8 cellular contexts compared by ENCODE assay signal in the genomic region with DNA sequence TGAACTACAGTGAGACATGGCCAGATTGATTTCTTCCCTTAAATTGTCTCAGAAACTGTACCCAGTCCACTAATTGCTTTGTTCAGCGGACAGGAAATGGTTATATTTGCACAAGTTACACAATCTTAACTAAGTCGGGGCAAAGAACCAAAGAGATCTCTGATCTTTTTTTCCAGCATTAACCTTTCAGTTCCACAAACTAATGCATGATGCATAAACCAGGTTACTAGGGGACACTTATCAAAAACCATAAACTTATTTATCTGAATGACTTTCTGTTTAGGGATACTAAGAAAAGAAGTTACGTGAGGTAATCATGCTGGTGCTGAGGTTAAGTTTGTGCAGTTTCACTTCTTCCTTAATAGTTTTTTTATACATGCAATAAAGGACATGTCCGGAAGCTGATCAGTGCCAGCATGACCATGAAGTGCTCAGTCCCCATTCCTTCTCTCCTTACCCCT. TPM values are rescaled to one million over a fixed set of nuclear protein-coding genes. Genes with fewer than 3 reads are reported as not detected.
A peak's percentile ranks its signal among the peaks of the same experiment; 100 is the strongest.
DNase-seq lines count a peak whose midpoint lies in the region; ATAC-seq and TF ChIP-seq lines count a peak whose summit lies in the region.

No MANE protein-coding gene starts in this region.

- no peaks in the 10 kb centered on the region for H3K27me3 Mint-ChIP-seq in nephron progenitor cell (ENCODE audit: low read depth, poor library complexity)

- peaks cover 34% of the 10 kb centered on the region for H3K4me1 Mint-ChIP-seq in nephron progenitor cell

- H3K27ac Mint-ChIP-seq in nephron progenitor cell = no peak overlapping the region

- H3K36me3 Mint-ChIP-seq in nephron progenitor cell (ENCODE audit: low read depth) = peaks cover 53% of the 10 kb centered on the region

- H3K4me3 Mint-ChIP-seq in nephron progenitor cell = no peak overlapping the region

- peak; percentile 98 for DNase-seq in SIG-M5 treated with dmso at 0.1 percent for 504 hours (lab: John Stamatoyannopoulos, UW; ENCODE audit: unreplicated experiment)
- peak in 1 of 2 donors; percentile 62 for DNase-seq in left colon
- no peak for DNase-seq in iPS-NIHi7 (ENCODE audit: extremely low spot score)
- DNase-seq in posterior cingulate gyrus = no peak
- no peak for DNase-seq in nephron progenitor cell
- no peak for DNase-seq in NCI-H1105 (lab: John Stamatoyannopoulos, UW)

- peaks cover 11% of the 10 kb centered on the region for H3K9me3 Mint-ChIP-seq in nephron progenitor cell

- TF ChIP-seq CTCF in nephron progenitor cell (IDR thresholded peaks at IDR 0.05) = no peak

- ATAC-seq in GM19035 (IDR thresholded peaks at IDR 0.05; ENCODE audit: unreplicated experiment) (peak; percentile 92), HG03025 (IDR thresholded peaks at IDR 0.05; ENCODE audit: low FRiP score, unreplicated experiment) (peak; percentile 94), left colon (peak; percentile 74)

- intact Hi-C loops in left colon (cut with DNase I, micrococcal nuclease) = no loop called here
- intact Hi-C loops in posterior cingulate gyrus (cut with DNase I) = no loop called here

RNA-seq across cellular contexts. Expression of a gene that starts 22.4 kb away (rescaled TPM):
- total RNA-seq in left colon = 100 to 1,000 TPM; 100 to 113 TPM
